In genomic region chr14:73943083-73943482, GRCh38 we compare ENCODE assay signal across 1 cellular context.
TF ChIP-seq lines count a peak whose summit lies in the region.

No MANE protein-coding gene starts in this region.

TF ChIP-seq in GM23338, 12 proteins besides CTCF, POLR2A, EP300 and RAD21 (continued from another document):
- TF ChIP-seq, protein P1, sequence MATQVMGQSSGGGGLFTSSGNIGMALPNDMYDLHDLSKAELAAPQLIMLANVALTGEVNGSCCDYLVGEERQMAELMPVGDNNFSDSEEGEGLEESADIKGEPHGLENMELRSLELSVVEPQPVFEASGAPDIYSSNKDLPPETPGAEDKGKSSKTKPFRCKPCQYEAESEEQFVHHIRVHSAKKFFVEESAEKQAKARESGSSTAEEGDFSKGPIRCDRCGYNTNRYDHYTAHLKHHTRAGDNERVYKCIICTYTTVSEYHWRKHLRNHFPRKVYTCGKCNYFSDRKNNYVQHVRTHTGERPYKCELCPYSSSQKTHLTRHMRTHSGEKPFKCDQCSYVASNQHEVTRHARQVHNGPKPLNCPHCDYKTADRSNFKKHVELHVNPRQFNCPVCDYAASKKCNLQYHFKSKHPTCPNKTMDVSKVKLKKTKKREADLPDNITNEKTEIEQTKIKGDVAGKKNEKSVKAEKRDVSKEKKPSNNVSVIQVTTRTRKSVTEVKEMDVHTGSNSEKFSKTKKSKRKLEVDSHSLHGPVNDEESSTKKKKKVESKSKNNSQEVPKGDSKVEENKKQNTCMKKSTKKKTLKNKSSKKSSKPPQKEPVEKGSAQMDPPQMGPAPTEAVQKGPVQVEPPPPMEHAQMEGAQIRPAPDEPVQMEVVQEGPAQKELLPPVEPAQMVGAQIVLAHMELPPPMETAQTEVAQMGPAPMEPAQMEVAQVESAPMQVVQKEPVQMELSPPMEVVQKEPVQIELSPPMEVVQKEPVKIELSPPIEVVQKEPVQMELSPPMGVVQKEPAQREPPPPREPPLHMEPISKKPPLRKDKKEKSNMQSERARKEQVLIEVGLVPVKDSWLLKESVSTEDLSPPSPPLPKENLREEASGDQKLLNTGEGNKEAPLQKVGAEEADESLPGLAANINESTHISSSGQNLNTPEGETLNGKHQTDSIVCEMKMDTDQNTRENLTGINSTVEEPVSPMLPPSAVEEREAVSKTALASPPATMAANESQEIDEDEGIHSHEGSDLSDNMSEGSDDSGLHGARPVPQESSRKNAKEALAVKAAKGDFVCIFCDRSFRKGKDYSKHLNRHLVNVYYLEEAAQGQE (IDR thresholded peaks at IDR 0.05; ENCODE audit: unreplicated experiment), result no peak
- TF ChIP-seq JUNB (IDR thresholded peaks at IDR 0.05; ENCODE audit: unreplicated experiment), result no peak
- no peak for TF ChIP-seq ZNF331 (CRISPR knock-in tag; IDR thresholded peaks at IDR 0.05; ENCODE audit: low read depth)
